8 cellular contexts compared by ENCODE assay signal in genomic region chr9:3525836-3526165, GRCh38. TPM values are rescaled to one million over a fixed set of nuclear protein-coding genes. Genes with fewer than 3 reads are reported as not detected.
DNase-seq lines count a peak whose midpoint lies in the region; ATAC-seq and TF ChIP-seq lines count a peak whose summit lies in the region.

Gene RFX3, minus strand, starts transcription at chr9:3526001. Its CDS starts 130,413 bp downstream, at chr9:3395588.

- peak within 1 kb of the TSS in 1 of 2 experiments; percentile 87 for H2BK12ac ChIP-seq in mesenchymal stem cell (ENCODE audit: low read length in 2 of 2)

- peak within 1 kb of the TSS in 1 of 2 experiments; percentile 100 for H3K14ac ChIP-seq in mesenchymal stem cell (ENCODE audit: low read length in 2 of 2)

- DNase-seq in CD8-positive, alpha-beta T cell: peak; percentile 86 to 94 (median 90)
- DNase-seq in HT1080 (ENCODE audit: low read depth): peak; percentile 93
- DNase-seq in NK-92 treated with Interleukin-12 subunit alpha and Interleukin-12 subunit beta, amount 100 ng/mL, for 24 hours (lab: John Stamatoyannopoulos, UW): peak; percentile 87
- peak; percentile 83 to 88 for DNase-seq in activated CD8-positive, alpha-beta memory T cell treated with anti-CD3 and anti-CD28 coated beads for 4 hours (ENCODE audit: low read depth in 2 of 2)
- DNase-seq in effector memory CD8-positive, alpha-beta T cell: peak; percentile 85 to 89 (median 88)
- peak; percentile 99 for DNase-seq in mesenchymal stem cell
- DNase-seq in stimulated activated CD8-positive, alpha-beta memory T cell treated with anti-CD3 and anti-CD28 coated beads, Interleukin-12 subunit alpha, Interleukin-12 subunit beta, amount 100 ng/mL, for 4 hours (ENCODE audit: low read depth): peak; percentile 87

- H3K9me3 ChIP-seq in CD8-positive, alpha-beta T cell (ENCODE audit: low read length): no peaks in the 10 kb centered on the region
- H3K9me3 ChIP-seq in mesenchymal stem cell (ENCODE audit: control insufficient read depth, low read length): no peaks in the 10 kb centered on the region

- peak within 1 kb of the TSS; percentile 95 for H2BK120ac ChIP-seq in mesenchymal stem cell (ENCODE audit: low read depth, low read length)

- intact Hi-C loops in CD8-positive, alpha-beta T cell (cut with DNase I, micrococcal nuclease): loop anchor here (2.0 to 10.0 kb wide), 15 partner anchors 42 to 1919 kb away; partner anchors contain the start of genes JAK2 (in 2 of the 2), RCL1 (in 2 of the 2), SMARCA2 (in 2 of the 2) and AK3 (in 1 of the 2)

- peak within 1 kb of the TSS; percentile 100 for H3K27ac ChIP-seq in CD8-positive, alpha-beta T cell (ENCODE audit: low read depth, low read length)
- peak within 1 kb of the TSS; percentile 99 for H3K27ac ChIP-seq in mesenchymal stem cell (ENCODE audit: low read length, poor library complexity, severe bottlenecking)

- no peaks in the 10 kb centered on the region for H3K9me3 Mint-ChIP-seq in CD8-positive, alpha-beta T cell
- H3K9me3 Mint-ChIP-seq in effector memory CD8-positive, alpha-beta T cell: no peaks in the 10 kb centered on the region

- peak within 1 kb of the TSS; percentile 96 to 100 for H3K4ac ChIP-seq in mesenchymal stem cell (ENCODE audit: low read depth in 1 of 2, low read length in 2 of 2)

- H3K27me3 ChIP-seq in CD8-positive, alpha-beta T cell (ENCODE audit: insufficient read depth, low read length): no peaks in the 10 kb centered on the region
- no peaks in the 10 kb centered on the region for H3K27me3 ChIP-seq in mesenchymal stem cell (ENCODE audit: control insufficient read depth in 1 of 2, insufficient read depth in 1 of 2, low read length in 2 of 2)

- ATAC-seq in CD8-positive, alpha-beta T cell: peak; percentile 66
- ATAC-seq in GM21381 (IDR thresholded peaks at IDR 0.05; ENCODE audit: unreplicated experiment): peak; percentile 50
- ATAC-seq in effector memory CD8-positive, alpha-beta T cell (replicated peaks): peak; percentile 60

- H3K23ac ChIP-seq in mesenchymal stem cell (ENCODE audit: low read length in 2 of 2): peak within 1 kb of the TSS in 1 of 2 experiments; percentile 97

- peak within 1 kb of the TSS; percentile 97 for H2BK5ac ChIP-seq in mesenchymal stem cell (ENCODE audit: low read depth, low read length, poor library complexity, severe bottlenecking)

- peaks cover 48% of the 10 kb centered on the region for H3K4me1 ChIP-seq in CD8-positive, alpha-beta T cell (ENCODE audit: insufficient read depth, low read length)
- H3K4me1 ChIP-seq in mesenchymal stem cell (ENCODE audit: control insufficient read depth, insufficient read depth, low read depth, low read length): peaks cover 2% of the 10 kb centered on the region

- WGBS in mesenchymal stem cell: 0% methylated on average over 18 of the region's 24 CpGs

- H4K8ac ChIP-seq in mesenchymal stem cell (ENCODE audit: low read length): peak within 1 kb of the TSS; percentile 100

- POLR2A ChIA-PET in CD8-positive, alpha-beta T cell (lab: Charles Lee): interaction anchor here (0.9 to 3.0 kb wide), 12 partner anchors 9 to 1268 kb away, joined by 3 to 30 read pairs (median 7); partner anchors contain the start of gene PUM3

- H4K91ac ChIP-seq in mesenchymal stem cell (ENCODE audit: low read length): peak within 1 kb of the TSS; percentile 100

- no peaks in the 10 kb centered on the region for H3K27me3 Mint-ChIP-seq in CD8-positive, alpha-beta T cell (ENCODE audit: low read depth)
- H3K27me3 Mint-ChIP-seq in effector memory CD8-positive, alpha-beta T cell: no peaks in the 10 kb centered on the region

- H2AFZ ChIP-seq in mesenchymal stem cell (ENCODE audit: low read depth, low read length): peak within 1 kb of the TSS; percentile 97

- peaks cover 30% of the 10 kb centered on the region for H3K36me3 Mint-ChIP-seq in CD8-positive, alpha-beta T cell
- H3K36me3 Mint-ChIP-seq in effector memory CD8-positive, alpha-beta T cell (ENCODE audit: insufficient read depth): peaks cover 53% of the 10 kb centered on the region

- H3K9ac ChIP-seq in mesenchymal stem cell (ENCODE audit: low read length): peak within 1 kb of the TSS; percentile 100

- H3K27ac Mint-ChIP-seq in CD8-positive, alpha-beta T cell: peak within 1 kb of the TSS; percentile 100
- peak within 1 kb of the TSS; percentile 97 to 99 for H3K27ac Mint-ChIP-seq in effector memory CD8-positive, alpha-beta T cell

- H3K4me3 Mint-ChIP-seq in CD8-positive, alpha-beta T cell: peak within 1 kb of the TSS; percentile 98
- peak within 1 kb of the TSS; percentile 88 to 92 for H3K4me3 Mint-ChIP-seq in effector memory CD8-positive, alpha-beta T cell

- CTCF ChIA-PET in CD8-positive, alpha-beta T cell (lab: Charles Lee): no interaction called here

- H3K18ac ChIP-seq in mesenchymal stem cell (ENCODE audit: low read depth in 1 of 2, low read length in 2 of 2): peak within 1 kb of the TSS; percentile 100

- peak within 1 kb of the TSS; percentile 98 for H3K4me3 ChIP-seq in CD8-positive, alpha-beta T cell (ENCODE audit: low read depth, low read length)
- peak within 1 kb of the TSS; percentile 88 to 96 for H3K4me3 ChIP-seq in mesenchymal stem cell (ENCODE audit: insufficient read depth in 1 of 2, low read depth in 1 of 2, low read length in 2 of 2)

- peak within 1 kb of the TSS; percentile 85 for H2AK5ac ChIP-seq in mesenchymal stem cell (ENCODE audit: low read length, severe bottlenecking)

- H3K4me1 Mint-ChIP-seq in CD8-positive, alpha-beta T cell (ENCODE audit: low read depth): peaks cover 65% of the 10 kb centered on the region
- peaks cover 31 to 59% of the 10 kb centered on the region in 2 donors for H3K4me1 Mint-ChIP-seq in effector memory CD8-positive, alpha-beta T cell (ENCODE audit: low read depth in 2 of 2)

- H2BK15ac ChIP-seq in mesenchymal stem cell (ENCODE audit: low read depth, poor library complexity, severe bottlenecking): peak within 1 kb of the TSS; percentile 94

- no peaks in the 10 kb centered on the region for H3K36me3 ChIP-seq in CD8-positive, alpha-beta T cell (ENCODE audit: insufficient read depth, low read length)
- H3K36me3 ChIP-seq in mesenchymal stem cell (ENCODE audit: control insufficient read depth in 1 of 2, insufficient read depth in 2 of 2, low read depth in 1 of 2, low read length in 2 of 2): peaks cover 0 to 8% of the 10 kb centered on the region in 2 experiments

- no peak for TF ChIP-seq CTCF in CD8-positive, alpha-beta T cell (IDR thresholded peaks at IDR 0.05)

- H3K4me2 ChIP-seq in mesenchymal stem cell (ENCODE audit: low read length, poor library complexity, severe bottlenecking): peak within 1 kb of the TSS; percentile 70

- peaks cover 13% of the 10 kb centered on the region for H3K79me1 ChIP-seq in mesenchymal stem cell (replicated peaks; ENCODE audit: low read length, poor library complexity, severe bottlenecking)

RNA-seq across cellular contexts. Expression of gene RFX3, which starts in this region (rescaled TPM):
- total RNA-seq in CD8-positive, alpha-beta T cell: 10 to 100 TPM; 17.6 to 18.9 TPM
- 1.4 and 1.5 TPM in 2 replicates for total RNA-seq in HT1080 (2014; rRNA removed; shearing (Covaris generic))
- 1.9 and 2.5 TPM in 2 replicates for polyA plus RNA-seq in HT1080 (2015; cell fraction: cytosol; rRNA removed)
- 5.7 and 6.3 TPM in 2 replicates for polyA plus RNA-seq in HT1080 (2015; cell fraction: nucleus; rRNA removed)
- 1.7 TPM for polyA plus RNA-seq in mesenchymal stem cell (2013, experiment 1 of 2)
- polyA plus RNA-seq in mesenchymal stem cell (2013, experiment 2 of 2): 1.2 TPM

Comparison
In these comparisons a context has a peak if more than half of its experiments do, and no peak if none do; other contexts are left out.
1. Peak in every context shown above with its lines: DNase-seq, ATAC-seq, H3K4me3 ChIP-seq and H3K27ac ChIP-seq.